Comparison of ENCODE assay signal across 18 cellular contexts in genomic region chr2:99891358-99891757, GRCh38.
"Had no signal": no experiment of that assay in that cellular context is flagged by ENCODE, and none has a peak within 500 bp of the region (broad histone marks: within the 10 kb centered on the region; RNA-seq: fewer than 3 reads in every experiment).

No MANE protein-coding gene starts in this region.

- H3K4me3 ChIP-seq: ascending aorta, breast epithelium, esophagus squamous epithelium, heart right ventricle, stomach had no signal

- DNase-seq: activated CD4-positive, alpha-beta T cell treated with anti-CD3 and anti-CD28 coated beads for 1 hour; activated CD4-positive, alpha-beta T cell treated with anti-CD3 and anti-CD28 coated beads, Interleukin-2, amount 50 U/mL, for 48 hours; activated gamma-delta T cell; effector CD8-positive, alpha-beta T cell; esophagus squamous epithelium; heart right ventricle; left ventricle myocardium superior; natural killer cell; small intestine; stimulated activated CD4-positive, alpha-beta T cell treated with anti-CD3 and anti-CD28 coated beads, Interleukin-4, amount 100 ng/mL, for 1 hour; stomach; trophoblast cell had no signal

- H3K4me1 ChIP-seq: ascending aorta, breast epithelium, esophagus squamous epithelium, stomach had no signal

- H3K9me3 Mint-ChIP-seq: activated naive CD4-positive, alpha-beta T cell treated with anti-CD3 and anti-CD28 coated beads, Interleukin-2, amount 50 U/mL, for 24 hours; dendritic cell treated with granulocyte-macrophage colony-stimulating factor and Interleukin-4, amounts not matched to agents 40 ng/mL and 50 ng/mL, for 4 days; natural killer cell; T-helper 1 cell treated with Interleukin-12 subunit alpha and Interleukin-12 subunit beta and Interleukin-4 antibody, amounts not matched to agents 30 μg/mL and 1 μg/mL, for 36 hours had no signal

- H3K36me3 ChIP-seq: ascending aorta, breast epithelium, esophagus squamous epithelium, heart right ventricle, stomach had no signal

- H3K4me1 Mint-ChIP-seq: activated naive CD4-positive, alpha-beta T cell treated with anti-CD3 and anti-CD28 coated beads, Interleukin-2, amount 50 U/mL, for 24 hours; natural killer cell had no signal

- H3K27me3 Mint-ChIP-seq: activated naive CD4-positive, alpha-beta T cell treated with anti-CD3 and anti-CD28 coated beads, Interleukin-2, amount 50 U/mL, for 24 hours; dendritic cell treated with granulocyte-macrophage colony-stimulating factor and Interleukin-4, amounts not matched to agents 40 ng/mL and 50 ng/mL, for 4 days had no signal

- H3K27ac Mint-ChIP-seq: activated naive CD4-positive, alpha-beta T cell treated with anti-CD3 and anti-CD28 coated beads, Interleukin-2, amount 50 U/mL, for 24 hours; dendritic cell treated with granulocyte-macrophage colony-stimulating factor and Interleukin-4, amounts not matched to agents 40 ng/mL and 50 ng/mL, for 4 days; natural killer cell; T-helper 1 cell treated with Interleukin-12 subunit alpha and Interleukin-12 subunit beta and Interleukin-4 antibody, amounts not matched to agents 30 μg/mL and 1 μg/mL, for 36 hours had no signal

- H3K27me3 ChIP-seq: ascending aorta, breast epithelium, esophagus squamous epithelium, heart right ventricle, stomach had no signal

- H3K27ac ChIP-seq: ascending aorta, breast epithelium, esophagus squamous epithelium, heart right ventricle, stomach, VCaP had no signal

- ATAC-seq: natural killer cell had no signal

- H3K36me3 Mint-ChIP-seq: activated naive CD4-positive, alpha-beta T cell treated with anti-CD3 and anti-CD28 coated beads, Interleukin-2, amount 50 U/mL, for 24 hours; natural killer cell had no signal

- H3K9me3 ChIP-seq: ascending aorta, breast epithelium, esophagus squamous epithelium, heart right ventricle, stomach had no signal

- H3K4me3 Mint-ChIP-seq: activated naive CD4-positive, alpha-beta T cell treated with anti-CD3 and anti-CD28 coated beads, Interleukin-2, amount 50 U/mL, for 24 hours; dendritic cell treated with granulocyte-macrophage colony-stimulating factor and Interleukin-4, amounts not matched to agents 40 ng/mL and 50 ng/mL, for 4 days; natural killer cell; T-helper 1 cell treated with Interleukin-12 subunit alpha and Interleukin-12 subunit beta and Interleukin-4 antibody, amounts not matched to agents 30 μg/mL and 1 μg/mL, for 36 hours had no signal
